ENCODE assay signal across 12 cellular contexts in the genomic region with DNA sequence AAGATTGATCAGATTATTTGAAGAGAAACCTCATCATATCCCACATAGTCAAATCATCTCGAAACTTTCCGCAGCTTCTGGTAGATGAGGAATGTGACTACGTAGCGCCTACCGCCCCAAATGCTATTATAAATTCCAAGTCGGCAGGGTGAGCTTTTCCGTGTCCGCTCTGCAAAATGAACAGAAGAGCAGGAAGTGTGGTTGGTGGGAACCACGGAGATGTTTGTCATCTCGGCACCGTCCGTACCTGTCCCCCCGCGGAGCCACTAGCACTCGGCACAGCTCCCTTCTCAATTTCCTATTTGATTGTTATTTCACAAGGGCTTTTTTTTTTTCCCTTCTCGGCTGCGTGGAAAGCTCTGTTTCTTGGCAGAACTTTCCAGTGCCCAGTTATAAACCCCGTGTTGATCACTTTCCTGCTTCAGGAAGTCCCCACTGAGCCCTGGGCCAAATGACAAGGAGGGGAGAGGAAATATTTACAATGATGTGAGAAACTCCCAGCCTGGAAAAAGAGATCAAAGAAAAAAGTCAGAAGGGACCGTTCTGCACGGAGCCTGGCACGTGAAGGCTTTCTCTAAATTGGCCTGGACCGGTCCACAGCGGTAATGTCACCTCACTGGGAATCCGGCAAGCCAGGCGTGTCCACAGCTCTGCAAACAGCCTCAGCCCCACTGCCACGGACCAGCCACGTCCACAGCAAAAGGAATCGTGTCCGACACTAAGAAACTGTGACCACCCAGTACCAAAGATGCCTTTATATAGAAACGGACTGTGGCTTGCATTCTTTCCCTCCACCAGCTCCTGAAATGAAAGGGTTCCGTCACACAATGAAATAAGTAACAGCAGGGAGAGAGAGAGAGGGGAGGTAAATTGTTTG.
A peak's percentile ranks its signal among the peaks of the same experiment; 100 is the strongest.
DNase-seq lines count a peak whose midpoint lies in the region; ATAC-seq and TF ChIP-seq lines count a peak whose summit lies in the region.
"Had no signal": no experiment of that assay in that cellular context is flagged by ENCODE, and none has a peak within 500 bp of the region (broad histone marks: within the 10 kb centered on the region; RNA-seq: fewer than 3 reads in every experiment).

No MANE protein-coding gene starts in this region.

- peak overlapping the region; percentile 85 for H3K27ac Mint-ChIP-seq in endodermal cell

- 87 to 91% methylated on average over 27 to 31 of the region's 31 CpGs for WGBS in endodermal cell (ENCODE audit: insufficient coverage in 1 of 2, insufficient read length in 1 of 2), 2 experiments
- WGBS in mesodermal cell (ENCODE audit: insufficient coverage in 2 of 2), 2 experiments, result 88 to 89% methylated on average over 22 to 23 of the region's 31 CpGs

- no peaks in the 10 kb centered on the region for H3K9me3 Mint-ChIP-seq in endodermal cell

- DNase-seq in WERI-Rb-1, result no peak
- DNase-seq in endodermal cell, result no peak
- DNase-seq in thoracic aorta (ENCODE audit: low spot score), result no peak
- no peak for DNase-seq in putamen (ENCODE audit: low spot score)
- DNase-seq in inferior parietal cortex (ENCODE audit: extremely low spot score), result no peak
- DNase-seq: activated CD8-positive, alpha-beta memory T cell treated with anti-CD3 and anti-CD28 coated beads, Interleukin-2, amount 50 U/mL, for 48 hours; effector CD8-positive, alpha-beta T cell; NCI-H524 treated with DMSO at 0.1 percent for 48 hours; SW 1271 had no signal

- no peaks in the 10 kb centered on the region for H3K27me3 ChIP-seq in WERI-Rb-1 (ENCODE audit: insufficient read depth, low read depth, severe bottlenecking)
- no peaks in the 10 kb centered on the region for H3K27me3 ChIP-seq in endodermal cell (ENCODE audit: control insufficient read depth, insufficient read depth, low read length, poor library complexity, severe bottlenecking)
- no peaks in the 10 kb centered on the region for H3K27me3 ChIP-seq in thoracic aorta (replicated peaks; ENCODE audit: insufficient read depth)

- no peaks in the 10 kb centered on the region for H3K27me3 Mint-ChIP-seq in endodermal cell (ENCODE audit: insufficient read depth)

- peaks cover 6% of the 10 kb centered on the region for H3K4me1 ChIP-seq in endodermal cell (ENCODE audit: control insufficient read depth, insufficient read depth, low read length)
- peaks cover 34% of the 10 kb centered on the region for H3K4me1 ChIP-seq in mesodermal cell (ENCODE audit: control insufficient read depth, insufficient read depth, low read length, poor library complexity, severe bottlenecking)
- H3K4me1 ChIP-seq in thoracic aorta (ENCODE audit: control insufficient read depth in 1 of 2, low read depth in 2 of 2), result peaks cover 2 to 42% of the 10 kb centered on the region in 2 donors

- H3K4me1 Mint-ChIP-seq in endodermal cell, result peaks cover 38% of the 10 kb centered on the region

- H3K36me3 Mint-ChIP-seq in endodermal cell (ENCODE audit: low read depth), result peaks cover 35% of the 10 kb centered on the region

- no peak overlapping the region for H3K4me3 Mint-ChIP-seq in endodermal cell

- TF ChIP-seq CTCF in WERI-Rb-1 (IDR thresholded peaks at IDR 0.05; ENCODE audit: low read depth, low read length) (no peak), endodermal cell (conservative IDR thresholded peaks at IDR 0.05) (no peak), thoracic aorta (IDR thresholded peaks at IDR 0.05) (no peak)

- H3K9ac ChIP-seq in endodermal cell (ENCODE audit: extremely low read depth, low read length, poor library complexity, severe bottlenecking), result no peak overlapping the region

- no peak overlapping the region for H3K4me3 ChIP-seq in WERI-Rb-1 (ENCODE audit: low read depth, low read length)
- no peak overlapping the region for H3K4me3 ChIP-seq in endodermal cell (ENCODE audit: low read length)
- H3K4me3 ChIP-seq in mesodermal cell (ENCODE audit: extremely low read depth, insufficient read depth, low read length, poor library complexity, severe bottlenecking), result no peak overlapping the region
- peak overlapping the region; percentile 69 for H3K4me3 ChIP-seq in thoracic aorta
- H3K4me3 ChIP-seq: K562 had no signal

- H3K9me3 ChIP-seq in WERI-Rb-1 (ENCODE audit: severe bottlenecking) (no peaks in the 10 kb centered on the region), endodermal cell (ENCODE audit: control insufficient read depth, low read length) (no peaks in the 10 kb centered on the region), mesodermal cell (ENCODE audit: control insufficient read depth, low read length) (peaks cover 2% of the 10 kb centered on the region), thoracic aorta (no peaks in the 10 kb centered on the region)

- H3K27ac ChIP-seq in WERI-Rb-1 (peak overlapping the region; percentile 64), endodermal cell (ENCODE audit: low read depth, low read length) (peak overlapping the region; percentile 54), mesodermal cell (ENCODE audit: low read depth, low read length, severe bottlenecking) (peak overlapping the region; percentile 63), thoracic aorta (peak overlapping the region; percentile 36 to 56)

- H3K36me3 ChIP-seq in WERI-Rb-1 (peaks cover 5% of the 10 kb centered on the region), endodermal cell (ENCODE audit: control insufficient read depth, insufficient read depth, low read length) (peaks cover 65% of the 10 kb centered on the region), mesodermal cell (ENCODE audit: control insufficient read depth, insufficient read depth, low read length) (peaks cover 38% of the 10 kb centered on the region), thoracic aorta (no peaks in the 10 kb centered on the region)

- ATAC-seq in thoracic aorta (ENCODE audit: insufficient number of reproducible peaks, low FRiP score, low read depth) (no peak), HG02678 (IDR thresholded peaks at IDR 0.05; ENCODE audit: unreplicated experiment) (no peak)
- ATAC-seq: K562 had no signal
